ENCODE assay signal across 1 cellular context in the genomic region with DNA sequence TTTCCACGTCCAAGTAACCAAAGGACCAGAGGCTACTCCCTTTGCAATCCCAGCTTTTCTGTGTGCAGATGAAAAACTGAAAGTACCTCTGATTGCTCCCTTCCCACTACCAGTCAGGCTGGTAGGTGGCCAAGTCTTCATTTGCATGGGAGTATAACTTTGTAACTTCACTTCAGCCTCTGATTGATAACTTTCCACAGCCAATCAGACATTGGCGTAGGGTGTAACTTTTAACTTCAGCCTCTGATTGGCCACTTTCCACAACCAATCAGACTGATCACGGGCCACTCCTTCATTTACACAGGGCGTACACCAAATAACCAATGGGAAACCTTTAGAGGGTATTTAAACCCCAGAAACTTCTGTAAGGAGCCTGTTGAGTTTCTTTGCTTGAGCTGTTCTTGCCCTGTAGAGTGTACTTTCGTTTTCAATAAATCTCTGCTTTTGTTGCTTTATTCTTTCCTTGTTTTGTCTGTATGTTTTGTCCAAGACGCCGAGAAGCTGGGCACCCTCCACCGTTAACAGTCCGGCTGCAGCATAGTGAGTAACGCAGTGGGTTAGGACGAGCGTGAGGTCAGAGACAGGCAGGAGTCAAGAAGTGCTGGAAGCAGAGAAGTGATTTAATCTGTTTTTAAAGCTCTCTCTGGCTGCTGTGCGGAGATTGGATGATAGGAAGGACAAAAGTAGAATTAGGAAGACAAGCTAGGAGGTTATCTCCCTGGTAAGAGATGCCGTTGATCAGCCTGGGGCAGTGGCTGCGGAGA.
TF ChIP-seq lines count a peak whose summit lies in the region.

No MANE protein-coding gene starts in this region.

TF ChIP-seq in K562, 482 proteins besides CTCF, POLR2A, EP300 and RAD21 (continued from another document and continues in another):
- TF ChIP-seq, protein P1, sequence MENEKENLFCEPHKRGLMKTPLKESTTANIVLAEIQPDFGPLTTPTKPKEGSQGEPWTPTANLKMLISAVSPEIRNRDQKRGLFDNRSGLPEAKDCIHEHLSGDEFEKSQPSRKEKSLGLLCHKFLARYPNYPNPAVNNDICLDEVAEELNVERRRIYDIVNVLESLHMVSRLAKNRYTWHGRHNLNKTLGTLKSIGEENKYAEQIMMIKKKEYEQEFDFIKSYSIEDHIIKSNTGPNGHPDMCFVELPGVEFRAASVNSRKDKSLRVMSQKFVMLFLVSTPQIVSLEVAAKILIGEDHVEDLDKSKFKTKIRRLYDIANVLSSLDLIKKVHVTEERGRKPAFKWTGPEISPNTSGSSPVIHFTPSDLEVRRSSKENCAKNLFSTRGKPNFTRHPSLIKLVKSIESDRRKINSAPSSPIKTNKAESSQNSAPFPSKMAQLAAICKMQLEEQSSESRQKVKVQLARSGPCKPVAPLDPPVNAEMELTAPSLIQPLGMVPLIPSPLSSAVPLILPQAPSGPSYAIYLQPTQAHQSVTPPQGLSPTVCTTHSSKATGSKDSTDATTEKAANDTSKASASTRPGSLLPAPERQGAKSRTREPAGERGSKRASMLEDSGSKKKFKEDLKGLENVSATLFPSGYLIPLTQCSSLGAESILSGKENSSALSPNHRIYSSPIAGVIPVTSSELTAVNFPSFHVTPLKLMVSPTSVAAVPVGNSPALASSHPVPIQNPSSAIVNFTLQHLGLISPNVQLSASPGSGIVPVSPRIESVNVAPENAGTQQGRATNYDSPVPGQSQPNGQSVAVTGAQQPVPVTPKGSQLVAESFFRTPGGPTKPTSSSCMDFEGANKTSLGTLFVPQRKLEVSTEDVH (IDR thresholded peaks at IDR 0.05; ENCODE audit: low read depth, partially characterized antibody): no peak
- TF ChIP-seq CBFA2T3 (IDR thresholded peaks at IDR 0.05) (no peak), ZNF583 (CRISPR knock-in tag; IDR thresholded peaks at IDR 0.05) (no peak), SAFB (IDR thresholded peaks at IDR 0.05; ENCODE audit: borderline replicate concordance, low read depth, low read length) (no peak), ZFP30 (CRISPR knock-in tag; IDR thresholded peaks at IDR 0.05; ENCODE audit: borderline replicate concordance) (no peak), TEAD2 (tag; IDR thresholded peaks at IDR 0.05) (no peak), RBM25 (IDR thresholded peaks at IDR 0.05; ENCODE audit: low read depth, low read length, severe bottlenecking) (peak; percentile 75), FOS (IDR thresholded peaks at IDR 0.05; ENCODE audit: extremely low read depth, insufficient read length) (peak; percentile 88), ZNF778 (CRISPR knock-in tag; IDR thresholded peaks at IDR 0.05) (no peak), HNRNPLL (IDR thresholded peaks at IDR 0.05; ENCODE audit: low read depth, low read length, poor library complexity, severe bottlenecking) (no peak), SRSF1 (IDR thresholded peaks at IDR 0.05; ENCODE audit: low read depth, low read length) (no peak), MEIS2 (IDR thresholded peaks at IDR 0.05; ENCODE audit: partially characterized antibody) (peak; percentile 92), NBN (IDR thresholded peaks at IDR 0.05; ENCODE audit: low read depth) (0 out of 2 replicates have a peak, but pooled peaks have one; percentile 59), ETV6 (IDR thresholded peaks at IDR 0.05; ENCODE audit: borderline replicate concordance in 1 of 2, low read depth in 2 of 2, low read length in 1 of 2) (no peak), ETV6 (CRISPR knock-in tag; IDR thresholded peaks at IDR 0.05; ENCODE audit: borderline replicate concordance) (no peak), JUN (IDR thresholded peaks at IDR 0.05; ENCODE audit: borderline replicate concordance, low read depth, low read length) (0 out of 2 replicates have a peak, but pooled peaks have one; percentile 8), JUN (CRISPR knock-in tag; IDR thresholded peaks at IDR 0.05; ENCODE audit: borderline replicate concordance) (no peak), ZSCAN32 (CRISPR knock-in tag; IDR thresholded peaks at IDR 0.05) (no peak), NFE2L1 (tag; IDR thresholded peaks at IDR 0.05; ENCODE audit: borderline replicate concordance, low read depth) (no peak), NEUROD1 (IDR thresholded peaks at IDR 0.05; ENCODE audit: borderline replicate concordance, low read depth, low read length, partially characterized antibody) (peak; percentile 46), MXI1 (IDR thresholded peaks at IDR 0.05; ENCODE audit: low read depth, low read length) (0 out of 2 replicates have a peak, but pooled peaks have one; percentile 63), ZNF143 (CRISPR knock-in tag; IDR thresholded peaks at IDR 0.05) (no peak), PTTG1 (tag; IDR thresholded peaks at IDR 0.05; ENCODE audit: low read depth) (no peak), ZNF324 (CRISPR knock-in tag; IDR thresholded peaks at IDR 0.05) (no peak), MAFK (IDR thresholded peaks at IDR 0.05; ENCODE audit: low read length) (no peak), SUPT5H (IDR thresholded peaks at IDR 0.05) (peak; percentile 80), SP1 (CRISPR knock-in tag; IDR thresholded peaks at IDR 0.05) (0 out of 2 replicates have a peak, but pooled peaks have one; percentile 13), MYBL2 (IDR thresholded peaks at IDR 0.05; ENCODE audit: low read depth) (peak; percentile 63; the same call in 1 of the 2 replicates), MYBL2 (CRISPR knock-in tag; IDR thresholded peaks at IDR 0.05; ENCODE audit: borderline replicate concordance) (no peak), ASH1L (IDR thresholded peaks at IDR 0.05; ENCODE audit: borderline replicate concordance, low read depth, partially characterized antibody) (peak; percentile 78), HMG20B (CRISPR knock-in tag; IDR thresholded peaks at IDR 0.05) (no peak), ZEB2 (IDR thresholded peaks at IDR 0.05) (no peak), MCM3 (IDR thresholded peaks at IDR 0.05) (no peak), BHLHE40 (IDR thresholded peaks at IDR 0.05; ENCODE audit: low read length) (peak; percentile 87), MBD2 (IDR thresholded peaks at IDR 0.05; ENCODE audit: borderline replicate concordance, low read depth) (0 out of 2 replicates have a peak, but pooled peaks have one; percentile 30), RNF2 (IDR thresholded peaks at IDR 0.05) (no peak), ZBTB1 (CRISPR knock-in tag; IDR thresholded peaks at IDR 0.05; ENCODE audit: borderline replicate concordance, low read depth) (no peak), MTA3 (IDR thresholded peaks at IDR 0.05; ENCODE audit: borderline replicate concordance) (peak; percentile 77; the same call in 1 of the 2 replicates), ZNF232 (CRISPR knock-in tag; IDR thresholded peaks at IDR 0.05) (no peak), U2AF1 (optimal IDR thresholded peaks at IDR 0.05; ENCODE audit: low read depth, low read length) (no peak), JUND (IDR thresholded peaks at IDR 0.05; ENCODE audit: borderline replicate concordance, low read depth, low read length) (no peak), JUND (tag; IDR thresholded peaks at IDR 0.05; ENCODE audit: borderline replicate concordance, low read depth, low read length) (0 out of 3 replicates have a peak, but pooled peaks have one; percentile 15), BACH1 (tag; IDR thresholded peaks at IDR 0.05) (no peak)
- TF ChIP-seq, protein P2, sequence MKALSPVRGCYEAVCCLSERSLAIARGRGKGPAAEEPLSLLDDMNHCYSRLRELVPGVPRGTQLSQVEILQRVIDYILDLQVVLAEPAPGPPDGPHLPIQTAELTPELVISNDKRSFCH (CRISPR knock-in tag; IDR thresholded peaks at IDR 0.05): no peak
- TF ChIP-seq, protein P2 (tag; IDR thresholded peaks at IDR 0.05): no peak
- TF ChIP-seq, protein P3, sequence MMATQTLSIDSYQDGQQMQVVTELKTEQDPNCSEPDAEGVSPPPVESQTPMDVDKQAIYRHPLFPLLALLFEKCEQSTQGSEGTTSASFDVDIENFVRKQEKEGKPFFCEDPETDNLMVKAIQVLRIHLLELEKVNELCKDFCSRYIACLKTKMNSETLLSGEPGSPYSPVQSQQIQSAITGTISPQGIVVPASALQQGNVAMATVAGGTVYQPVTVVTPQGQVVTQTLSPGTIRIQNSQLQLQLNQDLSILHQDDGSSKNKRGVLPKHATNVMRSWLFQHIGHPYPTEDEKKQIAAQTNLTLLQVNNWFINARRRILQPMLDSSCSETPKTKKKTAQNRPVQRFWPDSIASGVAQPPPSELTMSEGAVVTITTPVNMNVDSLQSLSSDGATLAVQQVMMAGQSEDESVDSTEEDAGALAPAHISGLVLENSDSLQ (IDR thresholded peaks at IDR 0.05): peak; percentile 98
- TF ChIP-seq, protein P4, sequence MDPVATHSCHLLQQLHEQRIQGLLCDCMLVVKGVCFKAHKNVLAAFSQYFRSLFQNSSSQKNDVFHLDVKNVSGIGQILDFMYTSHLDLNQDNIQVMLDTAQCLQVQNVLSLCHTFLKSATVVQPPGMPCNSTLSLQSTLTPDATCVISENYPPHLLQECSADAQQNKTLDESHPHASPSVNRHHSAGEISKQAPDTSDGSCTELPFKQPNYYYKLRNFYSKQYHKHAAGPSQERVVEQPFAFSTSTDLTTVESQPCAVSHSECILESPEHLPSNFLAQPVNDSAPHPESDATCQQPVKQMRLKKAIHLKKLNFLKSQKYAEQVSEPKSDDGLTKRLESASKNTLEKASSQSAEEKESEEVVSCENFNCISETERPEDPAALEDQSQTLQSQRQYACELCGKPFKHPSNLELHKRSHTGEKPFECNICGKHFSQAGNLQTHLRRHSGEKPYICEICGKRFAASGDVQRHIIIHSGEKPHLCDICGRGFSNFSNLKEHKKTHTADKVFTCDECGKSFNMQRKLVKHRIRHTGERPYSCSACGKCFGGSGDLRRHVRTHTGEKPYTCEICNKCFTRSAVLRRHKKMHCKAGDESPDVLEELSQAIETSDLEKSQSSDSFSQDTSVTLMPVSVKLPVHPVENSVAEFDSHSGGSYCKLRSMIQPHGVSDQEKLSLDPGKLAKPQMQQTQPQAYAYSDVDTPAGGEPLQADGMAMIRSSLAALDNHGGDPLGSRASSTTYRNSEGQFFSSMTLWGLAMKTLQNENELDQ (CRISPR knock-in tag; IDR thresholded peaks at IDR 0.05; ENCODE audit: borderline replicate concordance): no peak
- TF ChIP-seq, protein P5, sequence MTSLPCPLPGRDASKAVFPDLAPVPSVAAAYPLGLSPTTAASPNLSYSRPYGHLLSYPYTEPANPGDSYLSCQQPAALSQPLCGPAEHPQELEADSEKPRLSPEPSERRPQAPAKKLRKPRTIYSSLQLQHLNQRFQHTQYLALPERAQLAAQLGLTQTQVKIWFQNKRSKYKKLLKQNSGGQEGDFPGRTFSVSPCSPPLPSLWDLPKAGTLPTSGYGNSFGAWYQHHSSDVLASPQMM (CRISPR knock-in tag; IDR thresholded peaks at IDR 0.05): no peak
- TF ChIP-seq, protein P6, sequence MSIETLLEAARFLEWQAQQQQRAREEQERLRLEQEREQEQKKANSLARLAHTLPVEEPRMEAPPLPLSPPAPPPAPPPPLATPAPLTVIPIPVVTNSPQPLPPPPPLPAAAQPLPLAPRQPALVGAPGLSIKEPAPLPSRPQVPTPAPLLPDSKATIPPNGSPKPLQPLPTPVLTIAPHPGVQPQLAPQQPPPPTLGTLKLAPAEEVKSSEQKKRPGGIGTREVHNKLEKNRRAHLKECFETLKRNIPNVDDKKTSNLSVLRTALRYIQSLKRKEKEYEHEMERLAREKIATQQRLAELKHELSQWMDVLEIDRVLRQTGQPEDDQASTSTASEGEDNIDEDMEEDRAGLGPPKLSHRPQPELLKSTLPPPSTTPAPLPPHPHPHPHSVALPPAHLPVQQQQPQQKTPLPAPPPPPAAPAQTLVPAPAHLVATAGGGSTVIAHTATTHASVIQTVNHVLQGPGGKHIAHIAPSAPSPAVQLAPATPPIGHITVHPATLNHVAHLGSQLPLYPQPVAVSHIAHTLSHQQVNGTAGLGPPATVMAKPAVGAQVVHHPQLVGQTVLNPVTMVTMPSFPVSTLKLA (conservative IDR thresholded peaks at IDR 0.05): peak in 1 of 2 experiments; percentile 51; a peak in 1 of 4 replicates
- TF ChIP-seq, protein P7, sequence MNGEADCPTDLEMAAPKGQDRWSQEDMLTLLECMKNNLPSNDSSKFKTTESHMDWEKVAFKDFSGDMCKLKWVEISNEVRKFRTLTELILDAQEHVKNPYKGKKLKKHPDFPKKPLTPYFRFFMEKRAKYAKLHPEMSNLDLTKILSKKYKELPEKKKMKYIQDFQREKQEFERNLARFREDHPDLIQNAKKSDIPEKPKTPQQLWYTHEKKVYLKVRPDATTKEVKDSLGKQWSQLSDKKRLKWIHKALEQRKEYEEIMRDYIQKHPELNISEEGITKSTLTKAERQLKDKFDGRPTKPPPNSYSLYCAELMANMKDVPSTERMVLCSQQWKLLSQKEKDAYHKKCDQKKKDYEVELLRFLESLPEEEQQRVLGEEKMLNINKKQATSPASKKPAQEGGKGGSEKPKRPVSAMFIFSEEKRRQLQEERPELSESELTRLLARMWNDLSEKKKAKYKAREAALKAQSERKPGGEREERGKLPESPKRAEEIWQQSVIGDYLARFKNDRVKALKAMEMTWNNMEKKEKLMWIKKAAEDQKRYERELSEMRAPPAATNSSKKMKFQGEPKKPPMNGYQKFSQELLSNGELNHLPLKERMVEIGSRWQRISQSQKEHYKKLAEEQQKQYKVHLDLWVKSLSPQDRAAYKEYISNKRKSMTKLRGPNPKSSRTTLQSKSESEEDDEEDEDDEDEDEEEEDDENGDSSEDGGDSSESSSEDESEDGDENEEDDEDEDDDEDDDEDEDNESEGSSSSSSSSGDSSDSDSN (IDR thresholded peaks at IDR 0.05; ENCODE audit: borderline replicate concordance in 1 of 2, low read depth in 2 of 2, low read length in 2 of 2): no peak
- TF ChIP-seq, protein P8, sequence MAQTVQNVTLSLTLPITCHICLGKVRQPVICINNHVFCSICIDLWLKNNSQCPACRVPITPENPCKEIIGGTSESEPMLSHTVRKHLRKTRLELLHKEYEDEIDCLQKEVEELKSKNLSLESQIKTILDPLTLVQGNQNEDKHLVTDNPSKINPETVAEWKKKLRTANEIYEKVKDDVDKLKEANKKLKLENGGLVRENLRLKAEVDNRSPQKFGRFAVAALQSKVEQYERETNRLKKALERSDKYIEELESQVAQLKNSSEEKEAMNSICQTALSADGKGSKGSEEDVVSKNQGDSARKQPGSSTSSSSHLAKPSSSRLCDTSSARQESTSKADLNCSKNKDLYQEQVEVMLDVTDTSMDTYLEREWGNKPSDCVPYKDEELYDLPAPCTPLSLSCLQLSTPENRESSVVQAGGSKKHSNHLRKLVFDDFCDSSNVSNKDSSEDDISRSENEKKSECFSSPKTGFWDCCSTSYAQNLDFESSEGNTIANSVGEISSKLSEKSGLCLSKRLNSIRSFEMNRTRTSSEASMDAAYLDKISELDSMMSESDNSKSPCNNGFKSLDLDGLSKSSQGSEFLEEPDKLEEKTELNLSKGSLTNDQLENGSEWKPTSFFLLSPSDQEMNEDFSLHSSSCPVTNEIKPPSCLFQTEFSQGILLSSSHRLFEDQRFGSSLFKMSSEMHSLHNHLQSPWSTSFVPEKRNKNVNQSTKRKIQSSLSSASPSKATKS (CRISPR knock-in tag; IDR thresholded peaks at IDR 0.05): no peak
- TF ChIP-seq, protein P9, sequence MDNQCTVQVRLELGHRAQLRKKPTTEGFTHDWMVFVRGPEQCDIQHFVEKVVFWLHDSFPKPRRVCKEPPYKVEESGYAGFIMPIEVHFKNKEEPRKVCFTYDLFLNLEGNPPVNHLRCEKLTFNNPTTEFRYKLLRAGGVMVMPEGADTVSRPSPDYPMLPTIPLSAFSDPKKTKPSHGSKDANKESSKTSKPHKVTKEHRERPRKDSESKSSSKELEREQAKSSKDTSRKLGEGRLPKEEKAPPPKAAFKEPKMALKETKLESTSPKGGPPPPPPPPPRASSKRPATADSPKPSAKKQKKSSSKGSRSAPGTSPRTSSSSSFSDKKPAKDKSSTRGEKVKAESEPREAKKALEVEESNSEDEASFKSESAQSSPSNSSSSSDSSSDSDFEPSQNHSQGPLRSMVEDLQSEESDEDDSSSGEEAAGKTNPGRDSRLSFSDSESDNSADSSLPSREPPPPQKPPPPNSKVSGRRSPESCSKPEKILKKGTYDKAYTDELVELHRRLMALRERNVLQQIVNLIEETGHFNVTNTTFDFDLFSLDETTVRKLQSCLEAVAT (IDR thresholded peaks at IDR 0.05): no peak
